In genomic region chr7:95578299-95578855, GRCh38 we compare ENCODE assay signal across 17 cellular contexts. TPM values are rescaled to one million over a fixed set of nuclear protein-coding genes. Genes with fewer than 3 reads are reported as not detected.
DNase-seq lines count a peak whose midpoint lies in the region; ATAC-seq and TF ChIP-seq lines count a peak whose summit lies in the region.
"Had no signal": no experiment of that assay in that cellular context is flagged by ENCODE, and none has a peak within 500 bp of the region (broad histone marks: within the 10 kb centered on the region; RNA-seq: fewer than 3 reads in every experiment).

No MANE protein-coding gene starts in this region.

- H3K4me2 ChIP-seq in KMS-11 = peak overlapping the region; percentile 53

- H3K4me3 ChIP-seq in KMS-11 (IDR thresholded peaks at IDR 0.05; ENCODE audit: insufficient read depth, low read depth, low read length) = no peak overlapping the region
- H3K4me3 ChIP-seq: GM12878, mucosa of descending colon, thoracic aorta had no signal

- TF ChIP-seq CTCF in KMS-11 (conservative IDR thresholded peaks at IDR 0.05; ENCODE audit: low read depth, low read length) (no peak), GM13976 (IDR thresholded peaks at IDR 0.05; ENCODE audit: borderline replicate concordance, control extremely low read depth, extremely low read depth, insufficient read depth, missing control alignments) (no peak)

- no peaks in the 10 kb centered on the region for H3K27me3 ChIP-seq in KMS-11 (ENCODE audit: insufficient read depth, low read depth)
- H3K27me3 ChIP-seq: BE2C had no signal

- no peaks in the 10 kb centered on the region for H3K79me2 ChIP-seq in KMS-11 (ENCODE audit: insufficient read depth, low read depth)

- no peaks in the 10 kb centered on the region for H4K20me1 ChIP-seq in KMS-11 (ENCODE audit: insufficient read depth)

- H3K27ac ChIP-seq in KMS-11 = peak overlapping the region; percentile 43
- H3K27ac ChIP-seq: thoracic aorta had no signal

- peaks cover 27% of the 10 kb centered on the region for H3K4me1 ChIP-seq in KMS-11 (ENCODE audit: low read depth, poor library complexity, severe bottlenecking)
- H3K4me1 ChIP-seq: BE2C had no signal

- no peaks in the 10 kb centered on the region for H3K36me3 ChIP-seq in KMS-11 (ENCODE audit: insufficient read depth)
- H3K36me3 ChIP-seq: BE2C, thoracic aorta had no signal

- in situ Hi-C loops in SK-MEL-5 (cut with HindIII; ENCODE audit: low pct_unique_long_range_greater_than_20kb, low sequenced_read_pairs) = no loop called here
- in situ Hi-C loops in GM13976 (cut with MboI; ENCODE audit: low sequenced_read_pairs, unreplicated experiment) = no loop called here

- H2AFZ ChIP-seq in KMS-11 (ENCODE audit: low read depth) = peak overlapping the region; percentile 32

- intact Hi-C loops in sciatic nerve (cut with DNase I) = no loop called here

- peak; percentile 41 for ATAC-seq in sciatic nerve
- ATAC-seq in HG03135 (IDR thresholded peaks at IDR 0.05; ENCODE audit: unreplicated experiment) = no peak
- ATAC-seq: GM12878, mucosa of descending colon, Panc1 had no signal

- DNase-seq in NCI-H2196 (lab: John Stamatoyannopoulos, UW; ENCODE audit: unreplicated experiment) (peak; percentile 15), SK-MEL-5 (ENCODE audit: low read depth, low spot score) (peak; percentile 89), sciatic nerve (ENCODE audit: low spot score) (no peak), GM13976 (ENCODE audit: low spot score) (no peak)
- DNase-seq in stimulated activated naive CD4-positive, alpha-beta T cell (lab: John Stamatoyannopoulos, UW) = no peak
- DNase-seq in activated CD8-positive, alpha-beta memory T cell treated with anti-CD3 and anti-CD28 coated beads, Interleukin-2, amount 50 U/mL, for 4 hours = no peak
- DNase-seq: activated naive CD8-positive, alpha-beta T cell treated with anti-CD3 and anti-CD28 coated beads for 36 hours; activated T-cell treated with anti-CD3 and anti-CD28 coated beads for 4 hours; BE2C; endodermal cell; mucosa of descending colon had no signal

- no peak overlapping the region for H3K9ac ChIP-seq in KMS-11

RNA-seq across cellular contexts. Expression of gene PDK4, which starts 17.9 kb away (rescaled TPM):
- total RNA-seq in SK-MEL-5 (2014; rRNA removed; shearing (Covaris generic)) = 304 and 331 TPM in 2 replicates
- 140 and 181 TPM in 2 replicates for polyA plus RNA-seq in SK-MEL-5 (2015; cell fraction: cytosol; rRNA removed)
- 298 and 303 TPM in 2 replicates for polyA plus RNA-seq in SK-MEL-5 (2015; cell fraction: nucleus; rRNA removed)
- total RNA-seq in sciatic nerve = 61.9 TPM
- total RNA-seq: activated naive CD8-positive, alpha-beta T cell treated with anti-CD3 and anti-CD28 coated beads for 36 hours had no signal
- polyA plus RNA-seq: keratinocyte had no signal

Comparison
In these comparisons a context has a peak if more than half of its experiments do, and no peak if none do; other contexts are left out.
1. DNase-seq: peak in NCI-H2196 (single experiment) and SK-MEL-5 (single experiment); none in sciatic nerve (single experiment), stimulated activated naive CD4-positive, alpha-beta T cell (0 of 6), GM13976 (single experiment) and activated CD8-positive, alpha-beta memory T cell treated with anti-CD3 and anti-CD28 coated beads, Interleukin-2, amount 50 U/mL, for 4 hours (single experiment).